In the genomic region with DNA sequence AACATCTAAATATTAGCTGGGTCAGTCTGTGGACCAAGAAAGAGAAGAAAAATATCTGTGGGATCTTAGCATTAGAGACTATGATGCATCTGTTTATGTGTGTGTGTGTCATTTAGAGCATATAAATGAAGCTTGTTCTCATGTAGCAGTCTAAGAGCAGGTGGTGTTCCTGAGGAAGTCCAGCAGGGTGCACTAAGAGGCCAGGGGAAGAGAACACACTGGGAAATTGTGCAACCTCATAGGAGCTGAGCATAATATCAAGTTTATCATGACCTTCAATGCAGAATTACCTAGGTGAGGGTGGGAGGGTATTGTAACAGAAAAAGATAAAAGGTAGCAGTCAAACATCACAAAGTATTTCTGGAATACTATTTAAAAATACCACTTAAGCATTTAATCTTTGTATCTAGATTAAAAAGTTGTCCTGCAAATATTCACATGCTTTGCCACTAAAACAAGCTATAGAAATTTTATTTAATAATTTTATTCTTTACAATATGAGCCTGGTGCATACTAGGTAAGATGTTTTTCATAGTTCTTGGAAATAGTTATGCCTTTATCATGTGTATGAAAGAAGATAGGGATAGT, we compare ENCODE assay signal across 8 cellular contexts.
DNase-seq lines count a peak whose midpoint lies in the region; ATAC-seq, FAIRE-seq and TF ChIP-seq lines count a peak whose summit lies in the region.

No MANE protein-coding gene starts in this region.

- no peak for TF ChIP-seq EP300 in sigmoid colon (IDR thresholded peaks at IDR 0.05)

- H3K27me3 ChIP-seq in sigmoid colon: no peaks in the 10 kb centered on the region
- H3K27me3 ChIP-seq in CD4-positive, alpha-beta memory T cell (ENCODE audit: insufficient read depth, low read length): no peaks in the 10 kb centered on the region

- no peak overlapping the region for H3K27ac ChIP-seq in sigmoid colon
- no peak overlapping the region for H3K27ac ChIP-seq in CD4-positive, alpha-beta memory T cell (ENCODE audit: low read depth, low read length)

- H3K9me3 Mint-ChIP-seq in CD4-positive, alpha-beta memory T cell: peaks cover 0 to 2% (median 0%) of the 10 kb centered on the region in 8 donors

- intact Hi-C loops in sigmoid colon (cut with DNase I): loop anchor here (2.0 kb wide), 1 partner anchor 447 kb away; no protein-coding TSS in a partner anchor
- intact Hi-C loops in CD4-positive, alpha-beta memory T cell (cut with micrococcal nuclease): no loop called here

- H3K4me3 Mint-ChIP-seq in CD4-positive, alpha-beta memory T cell: no peak overlapping the region

- ATAC-seq in HG02938 (IDR thresholded peaks at IDR 0.05; ENCODE audit: unreplicated experiment): peak; percentile 76

- POLR2A ChIA-PET in CD4-positive, alpha-beta memory T cell (lab: Charles Lee; ENCODE audit: partially characterized antibody): no interaction called here

- no peaks in the 10 kb centered on the region for H3K4me1 Mint-ChIP-seq in CD4-positive, alpha-beta memory T cell

- no peak for TF ChIP-seq POLR2A in sigmoid colon (IDR thresholded peaks at IDR 0.05)

- H3K27ac Mint-ChIP-seq in CD4-positive, alpha-beta memory T cell: no peak overlapping the region

- DNase-seq in AG09309 (ENCODE audit: low read depth) (no peak), GM18507 (ENCODE audit: extremely low spot score, insufficient read length, low read depth) (no peak), NCI-H1694 (lab: John Stamatoyannopoulos, UW) (peak; percentile 37), SW480 (ENCODE audit: low spot score) (peak; percentile 62), glomerular endothelial cell (ENCODE audit: extremely low read depth, low read depth, low spot score) (peak; percentile 10), sigmoid colon (no peak)
- no peak for DNase-seq in CD4-positive, alpha-beta memory T cell

- CTCF ChIA-PET in CD4-positive, alpha-beta memory T cell (lab: Charles Lee; ENCODE audit: partially characterized antibody): interaction anchor here (1.4 kb wide), 1 partner anchor 8 kb away, joined by 3 read pairs; no protein-coding TSS in a partner anchor

- no peaks in the 10 kb centered on the region for H3K36me3 ChIP-seq in sigmoid colon
- no peaks in the 10 kb centered on the region for H3K36me3 ChIP-seq in CD4-positive, alpha-beta memory T cell (ENCODE audit: insufficient read depth, low read length)

- H3K4me1 ChIP-seq in sigmoid colon: no peaks in the 10 kb centered on the region
- H3K4me1 ChIP-seq in CD4-positive, alpha-beta memory T cell (ENCODE audit: insufficient read depth, low read length): no peaks in the 10 kb centered on the region

- no peaks in the 10 kb centered on the region for H3K27me3 Mint-ChIP-seq in CD4-positive, alpha-beta memory T cell

- TF ChIP-seq CTCF in AG09309 (IDR thresholded peaks at IDR 0.05; ENCODE audit: control insufficient read depth, insufficient read depth, low read depth, low read length, missing control alignments): peak; percentile 35
- TF ChIP-seq CTCF in sigmoid colon (IDR thresholded peaks at IDR 0.05): peak in 3 of 4 experiments; percentile 39 to 61 (median 60)

- H3K4me3 ChIP-seq in AG09309 (ENCODE audit: control insufficient read depth, low read depth, low read length) (no peak overlapping the region), sigmoid colon (no peak overlapping the region)
- H3K4me3 ChIP-seq in CD4-positive, alpha-beta memory T cell (ENCODE audit: low read length in 2 of 2): no peak overlapping the region

- no peaks in the 10 kb centered on the region for H3K36me3 Mint-ChIP-seq in CD4-positive, alpha-beta memory T cell

- H3K9me3 ChIP-seq in sigmoid colon: no peaks in the 10 kb centered on the region
- H3K9me3 ChIP-seq in CD4-positive, alpha-beta memory T cell (ENCODE audit: control insufficient read depth in 1 of 2, low read length in 2 of 2): no peaks in the 10 kb centered on the region

- peak; percentile 62 for FAIRE-seq in GM18507 (lab: Jason Lieb, UNC)

Comparison
In these comparisons a context has a peak if more than half of its experiments do, and no peak if none do; other contexts are left out.
1. DNase-seq: peak in NCI-H1694 (single experiment), SW480 (single experiment) and glomerular endothelial cell (single experiment); none in AG09309 (single experiment), GM18507 (single experiment), sigmoid colon (single experiment) and CD4-positive, alpha-beta memory T cell (0 of 5).